In genomic region chr6:11419763-11420453, GRCh38 we compare ENCODE assay signal across 1 cellular context.
TF ChIP-seq lines count a peak whose summit lies in the region.

No MANE protein-coding gene starts in this region.

TF ChIP-seq in HepG2, 621 proteins besides CTCF, POLR2A, EP300 and RAD21 (continued from another document):
- TF ChIP-seq THAP9 (CRISPR knock-in tag; IDR thresholded peaks at IDR 0.05; ENCODE audit: borderline replicate concordance) (0 out of 2 replicates have a peak, but pooled peaks have one; percentile 19), GLI4 (CRISPR knock-in tag; IDR thresholded peaks at IDR 0.05; ENCODE audit: borderline replicate concordance) (peak; percentile 61; the same call in 1 of the 2 replicates), HMGXB4 (CRISPR knock-in tag; IDR thresholded peaks at IDR 0.05; ENCODE audit: borderline replicate concordance in 1 of 2, low read depth in 1 of 2) (peak in 1 of 2 experiments; percentile 22; a peak in 1 of 4 replicates), ATF7-NPFF (CRISPR knock-in tag; IDR thresholded peaks at IDR 0.05; ENCODE audit: low read depth) (0 out of 2 replicates have a peak, but pooled peaks have one; percentile 27), FOXK1 (CRISPR knock-in tag; IDR thresholded peaks at IDR 0.05; ENCODE audit: borderline replicate concordance, low read depth) (no peak), ZFP41 (CRISPR knock-in tag; IDR thresholded peaks at IDR 0.05; ENCODE audit: borderline replicate concordance) (0 out of 2 replicates have a peak, but pooled peaks have one; percentile 64), ZNF879 (CRISPR knock-in tag; IDR thresholded peaks at IDR 0.05) (no peak), DMTF1 (CRISPR knock-in tag; IDR thresholded peaks at IDR 0.05) (no peak), ZNF501 (CRISPR knock-in tag; IDR thresholded peaks at IDR 0.05) (0 out of 2 replicates have a peak, but pooled peaks have one; percentile 44), BCL3 (CRISPR knock-in tag; IDR thresholded peaks at IDR 0.05) (no peak; the same call in 1 of the 2 replicates), ZNF547 (CRISPR knock-in tag; IDR thresholded peaks at IDR 0.05) (0 out of 2 replicates have a peak, but pooled peaks have one; percentile 26), ZNF225 (CRISPR knock-in tag; IDR thresholded peaks at IDR 0.05) (0 out of 2 replicates have a peak, but pooled peaks have one; percentile 60), ZNF891 (CRISPR knock-in tag; IDR thresholded peaks at IDR 0.05) (peak; percentile 56; the same call in 1 of the 2 replicates), NR0B2 (CRISPR knock-in tag; IDR thresholded peaks at IDR 0.05) (peak; percentile 69; the same call in 1 of the 2 replicates), DNMT3B (CRISPR knock-in tag; conservative IDR thresholded peaks at IDR 0.05) (no peak), ZNF687 (CRISPR knock-in tag; IDR thresholded peaks at IDR 0.05) (peak; percentile 68), ZNF570 (CRISPR knock-in tag; IDR thresholded peaks at IDR 0.05; ENCODE audit: borderline replicate concordance) (0 out of 2 replicates have a peak, but pooled peaks have one; percentile 57), ZNF782 (CRISPR knock-in tag; IDR thresholded peaks at IDR 0.05; ENCODE audit: borderline replicate concordance) (peak; percentile 20; the same call in 1 of the 2 replicates), ZBTB1 (CRISPR knock-in tag; IDR thresholded peaks at IDR 0.05; ENCODE audit: borderline replicate concordance) (no peak), ZNF550 (CRISPR knock-in tag; IDR thresholded peaks at IDR 0.05; ENCODE audit: borderline replicate concordance) (peak; percentile 73; the same call in 1 of the 2 replicates), ZNF512 (CRISPR knock-in tag; IDR thresholded peaks at IDR 0.05) (0 out of 2 replicates have a peak, but pooled peaks have one; percentile 52), ZFY (CRISPR knock-in tag; IDR thresholded peaks at IDR 0.05) (peak; percentile 28; the same call in 1 of the 2 replicates), ZNF44 (CRISPR knock-in tag; IDR thresholded peaks at IDR 0.05) (0 out of 2 replicates have a peak, but pooled peaks have one; percentile 70), ZNF274 (CRISPR knock-in tag; IDR thresholded peaks at IDR 0.05) (0 out of 2 replicates have a peak, but pooled peaks have one; percentile 45), GABPA (IDR thresholded peaks at IDR 0.05; ENCODE audit: low read depth, low read length) (no peak), GABPA (CRISPR knock-in tag; IDR thresholded peaks at IDR 0.05; ENCODE audit: low read depth) (no peak)
